In genomic region chr1:182279302-182279701, GRCh38 we compare ENCODE assay signal across 1 cellular context.
TF ChIP-seq lines count a peak whose summit lies in the region.

No MANE protein-coding gene starts in this region.

TF ChIP-seq in H1, 55 proteins besides CTCF, POLR2A, EP300 and RAD21:
- TF ChIP-seq NANOG (IDR thresholded peaks at IDR 0.05; ENCODE audit: insufficient read depth, low read depth, low read length, poor library complexity, severe bottlenecking) (no peak), BRCA1 (IDR thresholded peaks at IDR 0.05; ENCODE audit: low read depth, low read length) (no peak), KDM4A (IDR thresholded peaks at IDR 0.05; ENCODE audit: low read depth, low read length, severe bottlenecking) (no peak), BCL11A (IDR thresholded peaks at IDR 0.05; ENCODE audit: low read depth in 2 of 2, low read length in 2 of 2) (no peak), GABPA (IDR thresholded peaks at IDR 0.05; ENCODE audit: borderline replicate concordance, insufficient read depth, low read length) (no peak), HDAC6 (IDR thresholded peaks at IDR 0.05; ENCODE audit: low read depth, low read length) (no peak), TAF1 (IDR thresholded peaks at IDR 0.05; ENCODE audit: low read depth, low read length) (no peak), E2F6 (IDR thresholded peaks at IDR 0.05) (no peak), BACH1 (IDR thresholded peaks at IDR 0.05; ENCODE audit: low read length) (no peak), RFX5 (IDR thresholded peaks at IDR 0.05; ENCODE audit: borderline replicate concordance, low read depth, low read length) (no peak), SAP30 (IDR thresholded peaks at IDR 0.05; ENCODE audit: insufficient read depth, insufficient replicate concordance, low read length) (no peak)
